ENCODE assay signal across 15 cellular contexts in the genomic region with DNA sequence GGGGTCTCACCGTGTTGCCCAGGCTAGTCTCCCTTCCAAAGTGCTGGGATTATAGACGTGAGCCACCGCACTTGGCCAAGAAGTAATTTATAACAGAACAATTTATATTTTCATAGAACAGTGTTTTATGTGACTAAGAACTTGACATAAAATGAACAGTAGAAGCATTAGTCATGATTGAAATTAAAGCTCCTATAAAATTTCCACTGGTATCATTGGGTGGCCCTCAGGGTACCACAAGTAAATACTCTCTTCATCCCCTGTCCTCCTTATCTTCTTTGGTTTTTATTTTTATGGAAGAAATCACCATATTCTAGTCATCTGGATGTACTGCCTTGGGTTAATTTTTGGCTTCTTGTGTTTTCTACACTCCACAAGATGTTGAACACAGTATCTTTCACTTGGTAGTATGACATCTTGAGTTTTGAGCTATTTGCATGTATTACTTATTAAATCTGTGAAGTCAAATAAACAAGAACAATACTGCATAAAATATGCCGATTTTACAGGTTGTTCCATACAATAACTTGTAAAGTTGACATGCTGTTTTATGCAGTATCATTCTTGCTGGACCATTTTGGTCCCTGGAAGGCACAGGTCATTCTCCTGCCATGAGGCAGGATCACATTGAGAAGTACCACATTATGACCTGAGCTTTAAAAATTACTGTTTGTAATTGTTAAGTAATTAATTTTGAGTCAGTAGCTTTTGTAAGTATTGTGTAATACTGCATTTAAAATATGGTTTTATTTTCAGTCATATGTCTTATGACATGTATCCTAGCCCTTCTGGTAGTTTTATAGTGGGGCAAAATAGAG. TPM values are rescaled to one million over a fixed set of nuclear protein-coding genes. Genes with fewer than 3 reads are reported as not detected.
DNase-seq lines count a peak whose midpoint lies in the region; ATAC-seq, FAIRE-seq and TF ChIP-seq lines count a peak whose summit lies in the region.
"Had no signal": no experiment of that assay in that cellular context is flagged by ENCODE, and none has a peak within 500 bp of the region (broad histone marks: within the 10 kb centered on the region; RNA-seq: fewer than 3 reads in every experiment).

No MANE protein-coding gene starts in this region.

- peaks cover 83% of the 10 kb centered on the region for H3K79me2 ChIP-seq in GM12878 (ENCODE audit: control insufficient read depth, insufficient read depth, low read length)

- SMC1A ChIA-PET in GM12878 (lab: Charles Lee; ENCODE audit: uncharacterized antibody, unreplicated experiment) = interaction anchor here (0.8 to 3.8 kb wide), 15 partner anchors 8 to 151 kb away, joined by 3 to 44 read pairs (median 6); no protein-coding TSS in a partner anchor

- no peaks in the 10 kb centered on the region for H3K9me3 ChIP-seq in CD4-positive, CD25-positive, alpha-beta regulatory T cell (ENCODE audit: control insufficient read depth in 2 of 2, low read length in 2 of 2)
- no peaks in the 10 kb centered on the region for H3K9me3 ChIP-seq in GM12878 (replicated peaks; ENCODE audit: control insufficient read depth, insufficient read depth, low read length)
- H3K9me3 ChIP-seq: right atrium auricular region, tibial artery had no signal

- H3K9me3 Mint-ChIP-seq in CD4-positive, CD25-positive, alpha-beta regulatory T cell = no peaks in the 10 kb centered on the region
- H3K9me3 Mint-ChIP-seq: nephron had no signal

- H3K36me3 Mint-ChIP-seq in CD4-positive, CD25-positive, alpha-beta regulatory T cell = peaks cover 14% of the 10 kb centered on the region

- no peaks in the 10 kb centered on the region for H3K27me3 ChIP-seq in CD4-positive, CD25-positive, alpha-beta regulatory T cell (ENCODE audit: control insufficient read depth, insufficient read depth, low read length)
- H3K27me3 ChIP-seq in GM12878 (replicated peaks in 1 of 2; ENCODE audit: control insufficient read depth in 2 of 2, insufficient read depth in 2 of 2, low read length in 1 of 2) = no peaks in the 10 kb centered on the region
- H3K27me3 ChIP-seq: BLaER1 treated with 17β-estradiol and CSF1 and Interleukin-3, amounts not matched to agents 10 nM and 100 nM; right atrium auricular region; tibial artery had no signal

- RAD21 ChIA-PET in GM12878 (lab: Charles Lee; ENCODE audit: unreplicated experiment) = interaction anchor here (0.6 to 6.1 kb wide), 11 partner anchors 9 to 143 kb away, joined by 3 to 67 read pairs (median 4); partner anchors contain the start of gene LMNB1

- H3K9ac ChIP-seq in GM12878 (ENCODE audit: control insufficient read depth, insufficient read depth, low read length) = no peak overlapping the region

- WGBS in GM12878 (ENCODE audit: insufficient coverage, insufficient replicate concordance, low lambda C conversion rate, missing lambda C conversion rate) = 50% methylated on average over 4 of the region's 4 CpGs

- no peaks in the 10 kb centered on the region for H4K20me1 ChIP-seq in GM12878 (ENCODE audit: control insufficient read depth, insufficient read depth)

- POLR2A ChIA-PET in GM12878 (lab: Charles Lee) = interaction anchor here (0.7 to 2.9 kb wide), 3 partner anchors 20 to 240 kb away, joined by 4 to 17 read pairs (median 7); no protein-coding TSS in a partner anchor

- H3K4me1 ChIP-seq in CD4-positive, CD25-positive, alpha-beta regulatory T cell (ENCODE audit: control insufficient read depth, insufficient read depth, low read length, poor library complexity, severe bottlenecking) = peaks cover 32% of the 10 kb centered on the region
- H3K4me1 ChIP-seq in GM12878 (ENCODE audit: control insufficient read depth, insufficient read depth, low read length) = peaks cover 7% of the 10 kb centered on the region; the same call in 1 of the 2 replicates
- H3K4me1 ChIP-seq: right atrium auricular region, tibial artery had no signal

- H3K4me3 ChIP-seq in CD4-positive, CD25-positive, alpha-beta regulatory T cell (ENCODE audit: low read depth, low read length) = peak overlapping the region; percentile 10
- no peak overlapping the region for H3K4me3 ChIP-seq in GM12878
- H3K4me3 ChIP-seq: BLaER1 treated with 17β-estradiol and CSF1 and Interleukin-3, amounts not matched to agents 10 nM and 100 nM; right atrium auricular region; tibial artery had no signal

- DNase-seq in CD4-positive, CD25-positive, alpha-beta regulatory T cell = no peak
- no peak for DNase-seq in GM12891 (ENCODE audit: insufficient read length, low spot score)
- DNase-seq in GM12878 (ENCODE audit: low read depth, low spot score) = no peak
- DNase-seq in NCI-H187 treated with DMSO at 0.1 percent for 48 hours (lab: John Stamatoyannopoulos, UW) = no peak
- DNase-seq in NAMALWA (ENCODE audit: low spot score) = no peak
- DNase-seq: activated CD4-positive, CD25-positive, alpha-beta regulatory T cell; DMS79 treated with DMSO at 0.1 percent for 48 hours; NCI-H1417; stimulated activated CD4-positive, alpha-beta T cell treated with anti-CD3 and anti-CD28 coated beads, Interleukin-2, amount 100 ng/mL, for 48 hours; tibial artery had no signal

- no peak overlapping the region for H2AFZ ChIP-seq in GM12878 (ENCODE audit: control insufficient read depth, low read depth, low read length)

- H3K27ac ChIP-seq in CD4-positive, CD25-positive, alpha-beta regulatory T cell (ENCODE audit: insufficient read depth, low read length, poor library complexity, severe bottlenecking) = no peak overlapping the region
- no peak overlapping the region for H3K27ac ChIP-seq in GM12878 (ENCODE audit: control insufficient read depth, insufficient read depth)
- H3K27ac ChIP-seq: BLaER1 treated with 17β-estradiol and CSF1 and Interleukin-3, amounts not matched to agents 10 nM and 100 nM; right atrium auricular region; tibial artery had no signal

- in situ Hi-C loops in GM12878 (cut with MboI) = no loop called here

- ATAC-seq in CD4-positive, CD25-positive, alpha-beta regulatory T cell (ENCODE audit: low read depth in 2 of 2) = no peak
- ATAC-seq in HG03432 (IDR thresholded peaks at IDR 0.05; ENCODE audit: unreplicated experiment) (peak; percentile 3), GM12878 (peak; percentile 10), GM19452 (IDR thresholded peaks at IDR 0.05; ENCODE audit: unreplicated experiment) (no peak)

- no TSS peak for BruUV-seq in GM12878 (replicated peaks; lab: Mats Ljungman, UMichigan)

- FAIRE-seq in GM12891 (lab: Jason Lieb, UNC) = peak; percentile 51
- FAIRE-seq in GM12878 (lab: Jason Lieb, UNC) = no peak

- TF ChIP-seq RAD21 in GM12878 (IDR thresholded peaks at IDR 0.05; ENCODE audit: insufficient read depth, low read depth, low read length) = no peak

- peak overlapping the region; percentile 40 to 74 (median 45) for H3K27ac Mint-ChIP-seq in CD4-positive, CD25-positive, alpha-beta regulatory T cell
- H3K27ac Mint-ChIP-seq: nephron had no signal

- no peak for TF ChIP-seq EP300 in GM12878 (IDR thresholded peaks at IDR 0.05; ENCODE audit: borderline replicate concordance in 1 of 2, control insufficient read depth in 1 of 2, low read depth in 2 of 2, low read length in 2 of 2)

- H3K27me3 Mint-ChIP-seq in CD4-positive, CD25-positive, alpha-beta regulatory T cell = no peaks in the 10 kb centered on the region

- CTCF ChIA-PET in GM12878 (lab: Yijun Ruan, JAX) = interaction anchor here (0.6 to 11.2 kb wide), 14 partner anchors 8 to 541 kb away, joined by 3 to 108 read pairs (median 9); partner anchors contain the start of gene LMNB1

- H3K4me1 Mint-ChIP-seq in CD4-positive, CD25-positive, alpha-beta regulatory T cell = peaks cover 28 to 57% (median 42%) of the 10 kb centered on the region in 4 donors
- H3K4me1 Mint-ChIP-seq: nephron had no signal

- no peak overlapping the region for H3K4me2 ChIP-seq in GM12878 (ENCODE audit: control insufficient read depth, insufficient read depth)

- intact Hi-C loops in GM12878 (cut with micrococcal nuclease; ENCODE audit: unreplicated experiment) = no loop called here

- no peak for TF ChIP-seq CTCF in GM12878 (IDR thresholded peaks at IDR 0.05 in 2 of 3, conservative IDR thresholded peaks at IDR 0.05 in 1 of 3; ENCODE audit: control insufficient read depth in 2 of 3, extremely low read depth in 1 of 3, insufficient read depth in 1 of 3, low read depth in 3 of 3, low read length in 3 of 3)

- no peak for TF ChIP-seq POLR2A in GM12891 (IDR thresholded peaks at IDR 0.05; ENCODE audit: low read depth, low read length)
- TF ChIP-seq POLR2A in GM12878 (IDR thresholded peaks at IDR 0.05; ENCODE audit: low read depth, low read length) = no peak

- peaks cover 11% of the 10 kb centered on the region for H3K36me3 ChIP-seq in CD4-positive, CD25-positive, alpha-beta regulatory T cell (ENCODE audit: control insufficient read depth, insufficient read depth, low read length)
- peaks cover under 1 to 8% of the 10 kb centered on the region in 2 experiments for H3K36me3 ChIP-seq in GM12878 (ENCODE audit: control insufficient read depth in 2 of 2, insufficient read depth in 2 of 2, low read length in 1 of 2)
- H3K36me3 ChIP-seq: right atrium auricular region, tibial artery had no signal

- H3K4me3 Mint-ChIP-seq in CD4-positive, CD25-positive, alpha-beta regulatory T cell = peak overlapping the region in 2 of 4 donors; percentile 31 to 59
- H3K4me3 Mint-ChIP-seq: nephron had no signal

TF ChIP-seq in GM12891, 5 proteins besides CTCF, POLR2A, EP300 and RAD21 (continues in another document):
- TF ChIP-seq PAX5 (IDR thresholded peaks at IDR 0.05; ENCODE audit: insufficient read depth, low read length, severe bottlenecking) = no peak

TF ChIP-seq in GM12878, 131 proteins besides CTCF, POLR2A, EP300 and RAD21 (continues in another document):
- no peak for TF ChIP-seq ZBED1 (IDR thresholded peaks at IDR 0.05; ENCODE audit: borderline replicate concordance)

RNA-seq across cellular contexts. Expression of gene LMNB1, which starts 24.4 kb away (rescaled TPM):
- total RNA-seq in CD4-positive, CD25-positive, alpha-beta regulatory T cell = 52.5 TPM
- 10 to 100 TPM; 11.5 to 21.9 (median 17.3) TPM for polyA plus RNA-seq in CD4-positive, CD25-positive, alpha-beta regulatory T cell
- polyA plus RNA-seq in GM12891 (2012; ENCODE audit: low read depth, missing spikeins) = 54.2 TPM
- 67.3 and 80.0 TPM in 2 replicates for total RNA-seq in GM12878 (2013; cell fraction: nucleolus; rRNA removed)
- total RNA-seq in GM12878 (2014; rRNA removed) (116 and 123 TPM in 2 replicates), GM12878 (2014; rRNA removed; fragmentation: Illumina TruSeq; extraction: Trizol) (150 and 152 TPM in 2 replicates), GM12878 (2021) (179 and 185 TPM in 2 replicates)
- 48.5 TPM for polyA plus RNA-seq in GM12878 (2011; ENCODE audit: low read depth)
- polyA plus RNA-seq in GM12878 (2011; rRNA removed) (69.2 and 99.2 TPM in 2 replicates), GM12878 (2014; fragmentation: Illumina TruSeq; extraction: Trizol) (176 and 215 TPM in 2 replicates), GM12878 (2014; fragmentation: Nextera tagmentation; extraction: Ambion mirVana) (1 to 10 TPM; 7.0 to 7.1 TPM), GM12878 (2014; rRNA removed) (104 and 110 TPM in 2 replicates), GM12878 (2016; fragmentation: Nextera tagmentation; extraction: Ambion mirVana) (10 to 100 TPM; 29.5 to 31.3 TPM)
- polyA plus RNA-seq in GM12878 (2011; cell fraction: cytosol; rRNA removed) = 65.5 and 85.2 TPM in 2 replicates
- polyA plus RNA-seq in GM12878 (2011; cell fraction: nucleus; rRNA removed) = 44.1 and 80.2 TPM in 2 replicates
- polyA plus RNA-seq in GM12878 (2012) = 57.2 and 75.7 TPM in 2 replicates
- polyA minus RNA-seq in GM12878 (2011; rRNA and poly(A)+ RNA removed) = 34.5 and 57.8 TPM in 2 replicates
- 49.6 and 64.8 TPM in 2 replicates for polyA minus RNA-seq in GM12878 (2011; cell fraction: cytosol; rRNA and poly(A)+ RNA removed)
- polyA minus RNA-seq in GM12878 (2011; cell fraction: nucleus; rRNA and poly(A)+ RNA removed) = 31.9 and 78.0 TPM in 2 replicates

Comparison
In these comparisons a context has a peak if more than half of its experiments do, and no peak if none do; other contexts are left out.
1. ATAC-seq: peak in HG03432 (single experiment) and GM12878 (single experiment); none in CD4-positive, CD25-positive, alpha-beta regulatory T cell (0 of 2) and GM19452 (single experiment).